ENCODE assay signal across 8 cellular contexts in genomic region chr1:211515090-211516023, GRCh38. TPM values are rescaled to one million over a fixed set of nuclear protein-coding genes. Genes with fewer than 3 reads are reported as not detected.
DNase-seq lines count a peak whose midpoint lies in the region; ATAC-seq and TF ChIP-seq lines count a peak whose summit lies in the region.

No MANE protein-coding gene starts in this region.

- DNase-seq in Caki2 (ENCODE audit: low read depth) (peak; percentile 100), HT-29 (ENCODE audit: low spot score) (peak; percentile 95), OCI-M1 (lab: John Stamatoyannopoulos, UW) (peak; percentile 90), esophagus squamous epithelium (lab: John Stamatoyannopoulos, UW) (no peak), natural killer cell (peak; percentile 82)
- DNase-seq in activated T-cell treated with anti-CD3 and anti-CD28 coated beads, Interleukin-2, amount 50 U/mL, for 1 hour: peak; percentile 84
- peak; percentile 77 for DNase-seq in stimulated activated naive B cell treated with anti-CD40 and anti-IgM and Interleukin-4, amounts not matched to agents 10 μg/mL and 1 μg/mL and 100 μg/mL, for 72 hours

- WGBS in esophagus squamous epithelium, 2 donors: 44 to 54% methylated on average over 7 to 15 of the region's 73 CpGs

- no peaks in the 10 kb centered on the region for H3K9me3 ChIP-seq in esophagus squamous epithelium

- no peaks in the 10 kb centered on the region for H3K27me3 ChIP-seq in esophagus squamous epithelium

- H3K9me3 Mint-ChIP-seq in natural killer cell: no peaks in the 10 kb centered on the region
- no peaks in the 10 kb centered on the region for H3K9me3 Mint-ChIP-seq in stimulated activated naive B cell treated with anti-CD40 and anti-IgM and Interleukin-4, amounts not matched to agents 10 μg/mL and 1 μg/mL and 100 μg/mL, for 72 hours

- peaks cover 10 to 20% of the 10 kb centered on the region in 2 donors for H3K4me1 Mint-ChIP-seq in natural killer cell
- H3K4me1 Mint-ChIP-seq in stimulated activated naive B cell treated with anti-CD40 and anti-IgM and Interleukin-4, amounts not matched to agents 10 μg/mL and 1 μg/mL and 100 μg/mL, for 72 hours: peaks cover 36 to 56% of the 10 kb centered on the region in 2 donors

- no peaks in the 10 kb centered on the region for H3K36me3 ChIP-seq in esophagus squamous epithelium

- ATAC-seq in GM21367 (IDR thresholded peaks at IDR 0.05; ENCODE audit: unreplicated experiment) (peak; percentile 44), natural killer cell (peak; percentile 80 to 89 (median 87))
- ATAC-seq in stimulated activated naive B cell treated with anti-CD40 and anti-IgM and Interleukin-4, amounts not matched to agents 10 μg/mL and 1 μg/mL and 100 μg/mL, for 72 hours (replicated peaks): peak; percentile 62 to 71

- no peaks in the 10 kb centered on the region for H3K36me3 Mint-ChIP-seq in natural killer cell
- no peaks in the 10 kb centered on the region for H3K36me3 Mint-ChIP-seq in stimulated activated naive B cell treated with anti-CD40 and anti-IgM and Interleukin-4, amounts not matched to agents 10 μg/mL and 1 μg/mL and 100 μg/mL, for 72 hours

- H3K27ac Mint-ChIP-seq in natural killer cell: peak overlapping the region in 1 of 2 donors; percentile 80
- peak overlapping the region; percentile 83 for H3K27ac Mint-ChIP-seq in stimulated activated naive B cell treated with anti-CD40 and anti-IgM and Interleukin-4, amounts not matched to agents 10 μg/mL and 1 μg/mL and 100 μg/mL, for 72 hours

- peak overlapping the region; percentile 29 to 64 (median 38) for H3K4me3 ChIP-seq in esophagus squamous epithelium

- intact Hi-C loops in esophagus squamous epithelium (cut with DNase I): no loop called here
- intact Hi-C loops in natural killer cell (cut with micrococcal nuclease): loop anchor here (1.0 to 2.0 kb wide), 2 partner anchors 64 to 1109 kb away; partner anchors contain the start of gene SLC30A1

- in situ Hi-C loops in Caki2 (cut with HindIII; ENCODE audit: low pct_unique_long_range_greater_than_20kb, low sequenced_read_pairs): no loop called here

- TF ChIP-seq CTCF in esophagus squamous epithelium (IDR thresholded peaks at IDR 0.05): peak; percentile 84 to 97 (median 90)
- TF ChIP-seq CTCF in natural killer cell (IDR thresholded peaks at IDR 0.05): peak; percentile 86

- H3K27ac ChIP-seq in esophagus squamous epithelium: peak overlapping the region; percentile 32 to 76 (median 60)

- TF ChIP-seq POLR2A in esophagus squamous epithelium (IDR thresholded peaks at IDR 0.05): no peak

- peaks cover 0 to 7% of the 10 kb centered on the region in 2 donors for H3K27me3 Mint-ChIP-seq in natural killer cell (ENCODE audit: low read depth in 2 of 2)
- peaks cover 4 to 8% of the 10 kb centered on the region in 2 donors for H3K27me3 Mint-ChIP-seq in stimulated activated naive B cell treated with anti-CD40 and anti-IgM and Interleukin-4, amounts not matched to agents 10 μg/mL and 1 μg/mL and 100 μg/mL, for 72 hours

- peak overlapping the region; percentile 75 for H3K4me3 Mint-ChIP-seq in natural killer cell
- H3K4me3 Mint-ChIP-seq in stimulated activated naive B cell treated with anti-CD40 and anti-IgM and Interleukin-4, amounts not matched to agents 10 μg/mL and 1 μg/mL and 100 μg/mL, for 72 hours: peak overlapping the region; percentile 72 to 75

- peaks cover 15 to 38% (median 22%) of the 10 kb centered on the region in 3 donors for H3K4me1 ChIP-seq in esophagus squamous epithelium

RNA-seq across cellular contexts. Expression of gene RD3, which starts 23.4 kb away (rescaled TPM):
- total RNA-seq in Caki2 (2014; rRNA removed; shearing (Covaris generic); ENCODE audit: low replicate concordance): not detected in 2 replicates
- total RNA-seq in HT-29 (2014; rRNA removed; shearing (Covaris generic)): not detected in 2 replicates
- total RNA-seq in esophagus squamous epithelium (under 1 TPM in 3 of 4 donors, not detected in 1; 0.09 to 0.57 (median 0.35) TPM), natural killer cell (not detected)
